ENCODE assay signal across 19 cellular contexts in the genomic region with DNA sequence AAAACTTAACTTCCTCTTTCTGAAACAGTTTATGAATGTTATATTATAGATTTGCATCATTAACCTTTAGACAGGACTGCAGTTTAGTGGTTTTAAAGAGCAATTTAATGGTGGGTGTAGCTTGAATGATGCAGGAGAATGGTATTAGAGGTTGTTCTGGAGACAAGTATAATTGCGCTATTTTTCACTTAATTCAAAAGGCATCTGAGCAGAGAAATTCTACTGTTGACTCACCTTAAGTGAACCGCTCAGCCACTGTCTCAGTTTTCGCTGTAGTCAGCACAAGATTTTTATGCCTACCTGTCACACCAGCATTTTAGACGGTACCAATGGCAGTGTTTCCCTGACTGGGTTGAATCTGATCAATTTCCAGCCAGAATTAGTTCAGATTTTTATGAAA.
A peak's percentile ranks its signal among the peaks of the same experiment; 100 is the strongest.
DNase-seq lines count a peak whose midpoint lies in the region; ATAC-seq, FAIRE-seq and TF ChIP-seq lines count a peak whose summit lies in the region.
"Had no signal": no experiment of that assay in that cellular context is flagged by ENCODE, and none has a peak within 500 bp of the region (broad histone marks: within the 10 kb centered on the region; RNA-seq: fewer than 3 reads in every experiment).

No MANE protein-coding gene starts in this region.

- ATAC-seq in RWPE2 (ENCODE audit: low read depth) (peak; percentile 74), foreskin keratinocyte (peak; percentile 68), GM21360 (IDR thresholded peaks at IDR 0.05; ENCODE audit: unreplicated experiment) (no peak), psoas muscle (no peak)
- ATAC-seq: activated CD4-positive, CD25-positive, alpha-beta regulatory T cell treated with anti-CD3 and anti-CD28 coated beads, Interleukin-2, amount 50 U/mL, for 24 hours; activated T-cell treated with anti-CD3 and anti-CD28 coated beads, Interleukin-2, amount 50 U/mL, for 4 hours; gastrocnemius medialis; stimulated activated naive B cell treated with anti-CD40 and anti-IgM and Interleukin-4, amounts not matched to agents 10 μg/mL and 1 μg/mL and 100 μg/mL, for 72 hours had no signal

- H3K4me3 Mint-ChIP-seq in HFFc6, result peak overlapping the region; percentile 14
- H3K4me3 Mint-ChIP-seq: activated T-cell treated with anti-CD3 and anti-CD28 coated beads, Interleukin-2, amount 50 U/mL, for 4 hours; CD4-positive, CD25-positive, alpha-beta regulatory T cell; immature natural killer cell; stimulated activated naive B cell treated with anti-CD40 and anti-IgM and Interleukin-4, amounts not matched to agents 10 μg/mL and 1 μg/mL and 100 μg/mL, for 72 hours had no signal

- peaks cover 77% of the 10 kb centered on the region for H3K4me1 Mint-ChIP-seq in HFFc6 (ENCODE audit: low read depth)
- H3K4me1 Mint-ChIP-seq: CD4-positive, CD25-positive, alpha-beta regulatory T cell; immature natural killer cell; stimulated activated naive B cell treated with anti-CD40 and anti-IgM and Interleukin-4, amounts not matched to agents 10 μg/mL and 1 μg/mL and 100 μg/mL, for 72 hours had no signal

- FAIRE-seq in small intestine (lab: Jason Lieb, UNC), result no peak

- H3K36me3 Mint-ChIP-seq in HFFc6 (ENCODE audit: low read depth), result no peaks in the 10 kb centered on the region
- H3K36me3 Mint-ChIP-seq: CD4-positive, CD25-positive, alpha-beta regulatory T cell; immature natural killer cell; stimulated activated naive B cell treated with anti-CD40 and anti-IgM and Interleukin-4, amounts not matched to agents 10 μg/mL and 1 μg/mL and 100 μg/mL, for 72 hours had no signal

- intact Hi-C loops in psoas muscle (cut with DNase I), result no loop called here

- H3K27ac Mint-ChIP-seq in HFFc6, result peak overlapping the region; percentile 71
- H3K27ac Mint-ChIP-seq: CD4-positive, CD25-positive, alpha-beta regulatory T cell; immature natural killer cell; stimulated activated naive B cell treated with anti-CD40 and anti-IgM and Interleukin-4, amounts not matched to agents 10 μg/mL and 1 μg/mL and 100 μg/mL, for 72 hours had no signal

- no peaks in the 10 kb centered on the region for H3K27me3 ChIP-seq in RWPE2 (ENCODE audit: insufficient read depth, poor library complexity, severe bottlenecking)
- no peaks in the 10 kb centered on the region for H3K27me3 ChIP-seq in foreskin keratinocyte
- H3K27me3 ChIP-seq in small intestine (ENCODE audit: control insufficient read depth in 2 of 2, insufficient read depth in 2 of 2, low read length in 2 of 2), result no peaks in the 10 kb centered on the region
- H3K27me3 ChIP-seq in psoas muscle (ENCODE audit: insufficient read depth in 3 of 3, low read length in 2 of 3), result no peaks in the 10 kb centered on the region
- H3K27me3 ChIP-seq: gastrocnemius medialis had no signal

- H3K9me3 Mint-ChIP-seq in HFFc6, result no peaks in the 10 kb centered on the region
- H3K9me3 Mint-ChIP-seq: activated T-cell treated with anti-CD3 and anti-CD28 coated beads, Interleukin-2, amount 50 U/mL, for 4 hours; stimulated activated naive B cell treated with anti-CD40 and anti-IgM and Interleukin-4, amounts not matched to agents 10 μg/mL and 1 μg/mL and 100 μg/mL, for 72 hours had no signal

- DNase-seq in HFFc6 (peak; percentile 81), RWPE2 (ENCODE audit: low spot score) (peak; percentile 59), foreskin keratinocyte (peak; percentile 58 to 88), small intestine (peak; percentile 14), iPS-NIHi7 (ENCODE audit: extremely low spot score) (no peak), psoas muscle (no peak)
- DNase-seq: activated T-cell treated with anti-CD3 and anti-CD28 coated beads, Interleukin-2, amount 50 U/mL, for 4 hours; CD4-positive, CD25-positive, alpha-beta regulatory T cell; gastrocnemius medialis; GDM1; H7; immature natural killer cell; NCI-H345; OCI-M1; retina; stimulated activated CD4-positive, alpha-beta T cell treated with anti-CD3 and anti-CD28 coated beads, Interleukin-4, amount 100 ng/mL, for 4 hours; stimulated activated naive B cell treated with anti-CD40 and anti-IgM and Interleukin-4, amounts not matched to agents 10 μg/mL and 1 μg/mL and 100 μg/mL, for 72 hours had no signal

- H3K27ac ChIP-seq in RWPE2 (ENCODE audit: poor library complexity, severe bottlenecking) (peak overlapping the region; percentile 99), foreskin keratinocyte (no peak overlapping the region), small intestine (ENCODE audit: low read depth in 1 of 2, low read length in 1 of 2) (no peak overlapping the region), psoas muscle (no peak overlapping the region)
- H3K27ac ChIP-seq: gastrocnemius medialis had no signal

- no peaks in the 10 kb centered on the region for H3K27me3 Mint-ChIP-seq in HFFc6 (ENCODE audit: insufficient read depth)
- H3K27me3 Mint-ChIP-seq: CD4-positive, CD25-positive, alpha-beta regulatory T cell; stimulated activated naive B cell treated with anti-CD40 and anti-IgM and Interleukin-4, amounts not matched to agents 10 μg/mL and 1 μg/mL and 100 μg/mL, for 72 hours had no signal

- 59 to 68% (median 63%) methylated on average over 4 of the region's 4 CpGs for WGBS in small intestine, 3 donors
- 64 to 67% (median 65%) methylated on average over 4 of the region's 4 CpGs for WGBS in psoas muscle, 3 donors

- H3K36me3 ChIP-seq in RWPE2 (ENCODE audit: low read depth) (no peaks in the 10 kb centered on the region), small intestine (ENCODE audit: control insufficient read depth in 2 of 2, insufficient read depth in 2 of 2, low read length in 2 of 2) (no peaks in the 10 kb centered on the region), psoas muscle (ENCODE audit: insufficient read depth in 1 of 2, low read depth in 1 of 2) (no peaks in the 10 kb centered on the region)
- H3K36me3 ChIP-seq: gastrocnemius medialis had no signal

- H3K4me1 ChIP-seq in RWPE2 (ENCODE audit: insufficient read depth, poor library complexity, severe bottlenecking) (peaks cover 60% of the 10 kb centered on the region), foreskin keratinocyte (peaks cover 44% of the 10 kb centered on the region), small intestine (ENCODE audit: control insufficient read depth in 2 of 2, insufficient read depth in 1 of 2, low read depth in 1 of 2, low read length in 1 of 2) (no peaks in the 10 kb centered on the region), psoas muscle (no peaks in the 10 kb centered on the region)
- H3K4me1 ChIP-seq: gastrocnemius medialis had no signal

- H3K4me3 ChIP-seq in RWPE2 (ENCODE audit: severe bottlenecking) (no peak overlapping the region), small intestine (ENCODE audit: low read depth in 1 of 2, low read length in 2 of 2) (no peak overlapping the region), psoas muscle (no peak overlapping the region)
- H3K4me3 ChIP-seq: gastrocnemius medialis had no signal

- H3K9me3 ChIP-seq in RWPE2 (ENCODE audit: severe bottlenecking) (no peaks in the 10 kb centered on the region), small intestine (ENCODE audit: control insufficient read depth, low read depth) (no peaks in the 10 kb centered on the region), psoas muscle (no peaks in the 10 kb centered on the region)
- H3K9me3 ChIP-seq: gastrocnemius medialis had no signal

- no peak for TF ChIP-seq CTCF in HFFc6 (IDR thresholded peaks at IDR 0.05)
- no peak for TF ChIP-seq CTCF in RWPE2 (IDR thresholded peaks at IDR 0.05; ENCODE audit: poor library complexity, severe bottlenecking)
- TF ChIP-seq CTCF in foreskin keratinocyte (conservative IDR thresholded peaks at IDR 0.05), result no peak
- TF ChIP-seq CTCF in psoas muscle (IDR thresholded peaks at IDR 0.05), result no peak

Comparison
In these comparisons a context has a peak if more than half of its experiments do, and no peak if none do; other contexts are left out.
1. DNase-seq: peak in HFFc6 (single experiment), RWPE2 (single experiment), foreskin keratinocyte (2 of 2) and small intestine (single experiment); none in iPS-NIHi7 (single experiment) and psoas muscle (0 of 2).
2. ATAC-seq: peak in RWPE2 (single experiment) and foreskin keratinocyte (single experiment); none in GM21360 (single experiment) and psoas muscle (0 of 4).